Comparison of ENCODE assay signal across 1 cellular context in genomic region chr12:104825408-104825807, GRCh38.
A peak's percentile ranks its signal among the peaks of the same experiment; 100 is the strongest.
TF ChIP-seq lines count a peak whose summit lies in the region.

No MANE protein-coding gene starts in this region.

TF ChIP-seq in IMR-90, 13 proteins besides CTCF, POLR2A, EP300 and RAD21 (continued from another document):
- TF ChIP-seq USF2 (IDR thresholded peaks at IDR 0.05; ENCODE audit: low read depth, low read length) (no peak), RFX5 (IDR thresholded peaks at IDR 0.05; ENCODE audit: low read depth, low read length) (no peak), MAFK (IDR thresholded peaks at IDR 0.05; ENCODE audit: low read depth, low read length) (no peak), MAZ (IDR thresholded peaks at IDR 0.05; ENCODE audit: borderline replicate concordance, low read depth, low read length) (0 out of 2 replicates have a peak, but pooled peaks have one; percentile 16)
